ENCODE assay signal across 18 cellular contexts in genomic region chr19:28634031-28634328, GRCh38.
"Had no signal": no experiment of that assay in that cellular context is flagged by ENCODE, and none has a peak within 500 bp of the region (broad histone marks: within the 10 kb centered on the region; RNA-seq: fewer than 3 reads in every experiment).

No MANE protein-coding gene starts in this region.

- H3K36me3 ChIP-seq: ascending aorta, brain microvascular endothelial cell, esophagus muscularis mucosa, stomach, suprapubic skin, transverse colon, uterus had no signal

- H3K27me3 Mint-ChIP-seq: activated CD4-positive, alpha-beta T cell treated with anti-CD3 and anti-CD28 coated beads for 36 hours; activated T-cell treated with anti-CD3 and anti-CD28 coated beads, Interleukin-2, amount 50 U/mL, for 24 hours; activated T-helper 17 cell treated with anti-CD3 and anti-CD28 coated beads, Interleukin-2, amount 50 U/mL, for 72 hours had no signal

- H3K27ac Mint-ChIP-seq: activated CD4-positive, alpha-beta T cell treated with anti-CD3 and anti-CD28 coated beads for 36 hours; activated naive CD4-positive, alpha-beta T cell treated with anti-CD3 and anti-CD28 coated beads, Interleukin-2, amount 50 U/mL, for 72 hours; activated T-cell treated with anti-CD3 and anti-CD28 coated beads, Interleukin-2, amount 50 U/mL, for 24 hours; activated T-helper 17 cell treated with anti-CD3 and anti-CD28 coated beads, Interleukin-2, amount 50 U/mL, for 72 hours; mesothelial cell of epicardium; stimulated activated effector memory CD8-positive, alpha-beta T cell treated with anti-CD3 and anti-CD28 coated beads, Interleukin-12 subunit alpha, Interleukin-12 subunit beta, amount 100 ng/mL, for 72 hours; WTC11 had no signal

- H3K9me3 ChIP-seq: uterus had no signal

- H3K9ac ChIP-seq: parathyroid adenoma had no signal

- H3K4me1 ChIP-seq: ascending aorta, esophagus muscularis mucosa, parathyroid adenoma, stomach, suprapubic skin, transverse colon, uterus had no signal

- DNase-seq: effector memory CD4-positive, alpha-beta T cell; stomach; T-helper 9 cell; uterus had no signal

- H3K4me3 Mint-ChIP-seq: activated CD4-positive, alpha-beta T cell treated with anti-CD3 and anti-CD28 coated beads for 36 hours; activated T-cell treated with anti-CD3 and anti-CD28 coated beads, Interleukin-2, amount 50 U/mL, for 24 hours; activated T-helper 17 cell treated with anti-CD3 and anti-CD28 coated beads, Interleukin-2, amount 50 U/mL, for 72 hours; mesothelial cell of epicardium; naive thymus-derived CD8-positive, alpha-beta T cell; stimulated activated effector memory CD8-positive, alpha-beta T cell treated with anti-CD3 and anti-CD28 coated beads, Interleukin-12 subunit alpha, Interleukin-12 subunit beta, amount 100 ng/mL, for 72 hours; WTC11 had no signal

- H2AFZ ChIP-seq: parathyroid adenoma had no signal

- H3K4me3 ChIP-seq: ascending aorta, esophagus muscularis mucosa, stomach, suprapubic skin, transverse colon, uterus had no signal

- H3K79me2 ChIP-seq: parathyroid adenoma had no signal

- H3K27ac ChIP-seq: ascending aorta, brain microvascular endothelial cell, esophagus muscularis mucosa, parathyroid adenoma, stomach, suprapubic skin, transverse colon, uterus had no signal

- H3K36me3 Mint-ChIP-seq: activated naive CD4-positive, alpha-beta T cell treated with anti-CD3 and anti-CD28 coated beads, Interleukin-2, amount 50 U/mL, for 72 hours; mesothelial cell of epicardium; naive thymus-derived CD8-positive, alpha-beta T cell; stimulated activated effector memory CD8-positive, alpha-beta T cell treated with anti-CD3 and anti-CD28 coated beads, Interleukin-12 subunit alpha, Interleukin-12 subunit beta, amount 100 ng/mL, for 72 hours had no signal

- H3K4me1 Mint-ChIP-seq: activated CD4-positive, alpha-beta T cell treated with anti-CD3 and anti-CD28 coated beads for 36 hours; activated T-helper 17 cell treated with anti-CD3 and anti-CD28 coated beads, Interleukin-2, amount 50 U/mL, for 72 hours; mesothelial cell of epicardium had no signal

- ATAC-seq: naive thymus-derived CD8-positive, alpha-beta T cell had no signal

- H3K27me3 ChIP-seq: ascending aorta, brain microvascular endothelial cell, stomach, suprapubic skin, transverse colon, uterus had no signal
